2 cellular contexts compared by ENCODE assay signal in genomic region chr5:178595145-178595544, GRCh38.
TF ChIP-seq lines count a peak whose summit lies in the region.

No MANE protein-coding gene starts in this region.

TF ChIP-seq in HEK293, 187 proteins besides CTCF, POLR2A, EP300 and RAD21:
- peak; percentile 46; the same call in 1 of the 2 replicates for TF ChIP-seq TRIM28 (IDR thresholded peaks at IDR 0.05; ENCODE audit: borderline replicate concordance, low read length)
- no peak for TF ChIP-seq ZNF114 (tag by site-specific recombination; IDR thresholded peaks at IDR 0.05)
- TF ChIP-seq ZNF571 (tag by site-specific recombination; IDR thresholded peaks at IDR 0.05): no peak
- peak; percentile 9; the same call in 1 of the 2 replicates for TF ChIP-seq ZNF610 (tag by site-specific recombination; IDR thresholded peaks at IDR 0.05; ENCODE audit: borderline replicate concordance)
- no peak for TF ChIP-seq ZNF654 (tag by site-specific recombination; IDR thresholded peaks at IDR 0.05; ENCODE audit: low read depth)
- TF ChIP-seq SETDB1 (IDR thresholded peaks at IDR 0.05; ENCODE audit: insufficient read length, low read length): peak; percentile 91

TF ChIP-seq in K562, 482 proteins besides CTCF, POLR2A, EP300 and RAD21 (continues in another document):
- TF ChIP-seq IRF2 (CRISPR knock-in tag; IDR thresholded peaks at IDR 0.05): no peak
- TF ChIP-seq, protein P1, sequence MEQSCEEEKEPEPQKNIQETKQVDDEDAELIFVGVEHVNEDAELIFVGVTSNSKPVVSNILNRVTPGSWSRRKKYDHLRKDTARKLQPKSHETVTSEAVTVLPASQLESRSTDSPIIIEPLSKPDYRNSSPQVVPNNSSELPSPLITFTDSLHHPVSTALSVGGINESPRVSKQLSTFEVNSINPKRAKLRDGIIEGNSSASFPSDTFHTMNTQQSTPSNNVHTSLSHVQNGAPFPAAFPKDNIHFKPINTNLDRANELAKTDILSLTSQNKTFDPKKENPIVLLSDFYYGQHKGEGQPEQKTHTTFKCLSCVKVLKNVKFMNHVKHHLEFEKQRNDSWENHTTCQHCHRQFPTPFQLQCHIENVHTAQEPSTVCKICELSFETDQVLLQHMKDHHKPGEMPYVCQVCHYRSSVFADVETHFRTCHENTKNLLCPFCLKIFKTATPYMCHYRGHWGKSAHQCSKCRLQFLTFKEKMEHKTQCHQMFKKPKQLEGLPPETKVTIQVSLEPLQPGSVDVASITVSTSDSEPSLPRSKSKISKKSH (CRISPR knock-in tag; IDR thresholded peaks at IDR 0.05): no peak
- TF ChIP-seq ZFP1 (CRISPR knock-in tag; IDR thresholded peaks at IDR 0.05): peak; percentile 95
- no peak for TF ChIP-seq NR1H2 (CRISPR knock-in tag; IDR thresholded peaks at IDR 0.05)
- no peak for TF ChIP-seq NKRF (IDR thresholded peaks at IDR 0.05; ENCODE audit: borderline replicate concordance)
- TF ChIP-seq ZEB2 (IDR thresholded peaks at IDR 0.05): no peak
- no peak for TF ChIP-seq ZNF197 (CRISPR knock-in tag; IDR thresholded peaks at IDR 0.05; ENCODE audit: low read depth)
- no peak for TF ChIP-seq MLX (CRISPR knock-in tag; conservative IDR thresholded peaks at IDR 0.05)
- TF ChIP-seq ESRRA (IDR thresholded peaks at IDR 0.05; ENCODE audit: borderline replicate concordance, low read depth): no peak
- no peak for TF ChIP-seq ZBTB1 (CRISPR knock-in tag; IDR thresholded peaks at IDR 0.05; ENCODE audit: borderline replicate concordance, low read depth)
- TF ChIP-seq ZNF589 (CRISPR knock-in tag; IDR thresholded peaks at IDR 0.05; ENCODE audit: low read depth): no peak
- no peak for TF ChIP-seq PTBP1 (IDR thresholded peaks at IDR 0.05; ENCODE audit: low read depth, low read length)
- no peak for TF ChIP-seq TCFL5 (CRISPR knock-in tag; conservative IDR thresholded peaks at IDR 0.05)
- peak in 1 of 2 experiments; percentile 83; a peak in 1 of 3 replicates for TF ChIP-seq CBX3 (IDR thresholded peaks at IDR 0.05; ENCODE audit: borderline replicate concordance in 1 of 2, low read length in 2 of 2)
- TF ChIP-seq ZNF512 (tag; IDR thresholded peaks at IDR 0.05): no peak
- TF ChIP-seq CHD4 (IDR thresholded peaks at IDR 0.05; ENCODE audit: insufficient read depth, insufficient replicate concordance, low read depth, low read length, poor library complexity, severe bottlenecking): no peak
- no peak for TF ChIP-seq TEAD1 (CRISPR knock-in tag; IDR thresholded peaks at IDR 0.05)
- TF ChIP-seq CBFB (CRISPR knock-in tag; IDR thresholded peaks at IDR 0.05): no peak
- no peak for TF ChIP-seq ETV5 (CRISPR knock-in tag; IDR thresholded peaks at IDR 0.05; ENCODE audit: low read depth)
- TF ChIP-seq ZFP91 (CRISPR knock-in tag; IDR thresholded peaks at IDR 0.05): no peak
- no peak for TF ChIP-seq FOXJ3 (CRISPR knock-in tag; IDR thresholded peaks at IDR 0.05)
- TF ChIP-seq SIN3B (IDR thresholded peaks at IDR 0.05; ENCODE audit: low read depth): no peak
- TF ChIP-seq ZNF280A (IDR thresholded peaks at IDR 0.05; ENCODE audit: low read depth, partially characterized antibody): peak; percentile 71
- no peak for TF ChIP-seq ETV6 (IDR thresholded peaks at IDR 0.05; ENCODE audit: borderline replicate concordance in 1 of 2, low read depth in 2 of 2, low read length in 1 of 2)
- no peak for TF ChIP-seq ETV6 (CRISPR knock-in tag; IDR thresholded peaks at IDR 0.05; ENCODE audit: borderline replicate concordance)
- TF ChIP-seq ZNF324 (CRISPR knock-in tag; IDR thresholded peaks at IDR 0.05): no peak
- TF ChIP-seq ZNF239 (CRISPR knock-in tag; IDR thresholded peaks at IDR 0.05): no peak
- 0 out of 4 replicates have a peak, but pooled peaks of 1 of the 2 experiments have one; percentile 17 for TF ChIP-seq TRIM24 (IDR thresholded peaks at IDR 0.05)
- TF ChIP-seq, protein P2, sequence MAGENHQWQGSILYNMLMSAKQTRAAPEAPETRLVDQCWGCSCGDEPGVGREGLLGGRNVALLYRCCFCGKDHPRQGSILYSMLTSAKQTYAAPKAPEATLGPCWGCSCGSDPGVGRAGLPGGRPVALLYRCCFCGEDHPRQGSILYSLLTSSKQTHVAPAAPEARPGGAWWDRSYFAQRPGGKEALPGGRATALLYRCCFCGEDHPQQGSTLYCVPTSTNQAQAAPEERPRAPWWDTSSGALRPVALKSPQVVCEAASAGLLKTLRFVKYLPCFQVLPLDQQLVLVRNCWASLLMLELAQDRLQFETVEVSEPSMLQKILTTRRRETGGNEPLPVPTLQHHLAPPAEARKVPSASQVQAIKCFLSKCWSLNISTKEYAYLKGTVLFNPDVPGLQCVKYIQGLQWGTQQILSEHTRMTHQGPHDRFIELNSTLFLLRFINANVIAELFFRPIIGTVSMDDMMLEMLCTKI (IDR thresholded peaks at IDR 0.05; ENCODE audit: partially characterized antibody): no peak
- TF ChIP-seq GTF2B (IDR thresholded peaks at IDR 0.05; ENCODE audit: extremely low read depth, insufficient read length): no peak
- TF ChIP-seq ZKSCAN1 (IDR thresholded peaks at IDR 0.05; ENCODE audit: low read depth, low read length): no peak
- TF ChIP-seq NCOR1 (IDR thresholded peaks at IDR 0.05): no peak
- TF ChIP-seq JUND (IDR thresholded peaks at IDR 0.05; ENCODE audit: borderline replicate concordance, low read depth, low read length): no peak
- TF ChIP-seq JUND (tag; IDR thresholded peaks at IDR 0.05; ENCODE audit: borderline replicate concordance, low read depth, low read length): no peak
- no peak for TF ChIP-seq ZBTB12 (CRISPR knock-in tag; IDR thresholded peaks at IDR 0.05)
- TF ChIP-seq, protein P3, sequence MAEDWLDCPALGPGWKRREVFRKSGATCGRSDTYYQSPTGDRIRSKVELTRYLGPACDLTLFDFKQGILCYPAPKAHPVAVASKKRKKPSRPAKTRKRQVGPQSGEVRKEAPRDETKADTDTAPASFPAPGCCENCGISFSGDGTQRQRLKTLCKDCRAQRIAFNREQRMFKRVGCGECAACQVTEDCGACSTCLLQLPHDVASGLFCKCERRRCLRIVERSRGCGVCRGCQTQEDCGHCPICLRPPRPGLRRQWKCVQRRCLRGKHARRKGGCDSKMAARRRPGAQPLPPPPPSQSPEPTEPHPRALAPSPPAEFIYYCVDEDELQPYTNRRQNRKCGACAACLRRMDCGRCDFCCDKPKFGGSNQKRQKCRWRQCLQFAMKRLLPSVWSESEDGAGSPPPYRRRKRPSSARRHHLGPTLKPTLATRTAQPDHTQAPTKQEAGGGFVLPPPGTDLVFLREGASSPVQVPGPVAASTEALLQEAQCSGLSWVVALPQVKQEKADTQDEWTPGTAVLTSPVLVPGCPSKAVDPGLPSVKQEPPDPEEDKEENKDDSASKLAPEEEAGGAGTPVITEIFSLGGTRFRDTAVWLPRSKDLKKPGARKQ (CRISPR knock-in tag; IDR thresholded peaks at IDR 0.05): no peak
- TF ChIP-seq PRDM10 (IDR thresholded peaks at IDR 0.05; ENCODE audit: partially characterized antibody): no peak
- no peak for TF ChIP-seq PML (IDR thresholded peaks at IDR 0.05; ENCODE audit: low read length)
- TF ChIP-seq TARDBP (IDR thresholded peaks at IDR 0.05): no peak
- 0 out of 2 replicates have a peak, but pooled peaks have one; percentile 34 for TF ChIP-seq CBX5 (IDR thresholded peaks at IDR 0.05; ENCODE audit: borderline replicate concordance, low read depth)
